In genomic region chr10:99984201-99984600, GRCh38 we compare ENCODE assay signal across 2 cellular contexts.
A peak's percentile ranks its signal among the peaks of the same experiment; 100 is the strongest.
TF ChIP-seq lines count a peak whose summit lies in the region.

No MANE protein-coding gene starts in this region.

TF ChIP-seq in IMR-90, 13 proteins besides CTCF, POLR2A, EP300 and RAD21:
- TF ChIP-seq SMC3 (IDR thresholded peaks at IDR 0.05; ENCODE audit: low read depth, low read length) (no peak), FOS (IDR thresholded peaks at IDR 0.05; ENCODE audit: low read depth, low read length) (0 out of 2 replicates have a peak, but pooled peaks have one; percentile 5)

TF ChIP-seq in endothelial cell of umbilical vein, 7 proteins besides CTCF, POLR2A, EP300 and RAD21:
- TF ChIP-seq POLR2AphosphoS5 (IDR thresholded peaks at IDR 0.05; ENCODE audit: insufficient read depth, low read depth, low read length), result no peak
- no peak for TF ChIP-seq MYC (IDR thresholded peaks at IDR 0.05; ENCODE audit: low read depth, low read length)
